In the genomic region with DNA sequence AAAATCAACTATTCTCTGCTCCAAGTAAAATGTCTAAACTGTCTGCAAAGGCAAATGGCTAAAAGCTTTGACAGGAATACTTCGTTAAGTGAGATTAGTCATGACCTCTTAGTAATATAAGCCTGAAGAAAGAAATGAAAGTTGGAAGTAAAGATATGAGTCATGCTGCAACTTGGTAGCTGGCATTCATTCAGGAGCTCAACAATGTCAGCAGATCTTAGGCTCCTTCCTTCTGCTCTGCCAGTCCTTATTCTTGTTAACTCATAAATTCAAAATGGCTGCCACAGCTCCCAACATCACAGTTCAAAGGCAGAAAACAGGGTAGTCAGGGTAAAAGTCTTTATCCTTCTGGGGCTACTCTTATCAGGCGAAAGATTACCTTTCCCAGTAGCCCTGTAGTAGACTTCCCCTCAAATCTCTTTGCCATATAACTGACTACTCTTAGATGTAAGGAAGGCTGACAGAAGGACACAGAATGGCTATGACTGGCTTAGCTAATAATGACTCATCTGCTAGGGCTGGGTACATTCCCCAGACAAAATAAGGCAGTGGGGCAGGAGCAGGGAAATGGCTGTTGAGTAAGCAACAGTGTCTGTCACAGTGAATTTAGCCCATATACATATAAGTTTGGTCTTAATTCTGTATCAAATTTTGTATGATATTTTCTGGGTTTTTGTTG, we compare ENCODE assay signal across 8 cellular contexts. TPM values are rescaled to one million over a fixed set of nuclear protein-coding genes. Genes with fewer than 3 reads are reported as not detected.
DNase-seq lines count a peak whose midpoint lies in the region; ATAC-seq, FAIRE-seq and TF ChIP-seq lines count a peak whose summit lies in the region.

No MANE protein-coding gene starts in this region.

- H3K27ac ChIP-seq in keratinocyte (ENCODE audit: control insufficient read depth, insufficient read depth, low read length), result peak overlapping the region; percentile 95

- peak; percentile 72 for ATAC-seq in GM21825 (IDR thresholded peaks at IDR 0.05; ENCODE audit: unreplicated experiment)
- ATAC-seq in activated naive CD4-positive, alpha-beta T cell treated with anti-CD3 and anti-CD28 coated beads, Interleukin-2, amount 50 U/mL, for 72 hours, result peak; percentile 96 to 97
- peak; percentile 96 for ATAC-seq in stimulated activated naive CD8-positive, alpha-beta T cell treated with anti-CD3 and anti-CD28 coated beads, Interleukin-15, amount 100 ng/mL, for 72 hours

- H3K79me2 ChIP-seq in keratinocyte (ENCODE audit: control insufficient read depth, insufficient read depth, low read length), result no peaks in the 10 kb centered on the region

- H3K9me1 ChIP-seq in keratinocyte (ENCODE audit: control insufficient read depth, extremely low read depth, insufficient read depth, low read length), result no peaks in the 10 kb centered on the region

- H3K36me3 ChIP-seq in keratinocyte (ENCODE audit: control insufficient read depth in 2 of 2, extremely low read depth in 1 of 2, insufficient read depth in 2 of 2, low read length in 2 of 2), result no peaks in the 10 kb centered on the region

- peak overlapping the region; percentile 57 to 70 for H3K4me3 Mint-ChIP-seq in stimulated activated naive CD8-positive, alpha-beta T cell treated with anti-CD3 and anti-CD28 coated beads, Interleukin-15, amount 100 ng/mL, for 72 hours

- DNase-seq in GM13977 (ENCODE audit: low spot score) (peak; percentile 40), keratinocyte (ENCODE audit: low read depth, low spot score) (peak; percentile 88), NCI-H1417 treated with DMSO at 0.1 percent for 48 hours (lab: John Stamatoyannopoulos, UW) (no peak), DMS153 treated with DMSO at 0.1 percent for 48 hours (lab: John Stamatoyannopoulos, UW; ENCODE audit: unreplicated experiment) (no peak)
- DNase-seq in activated naive CD4-positive, alpha-beta T cell treated with anti-CD3 and anti-CD28 coated beads, Interleukin-2, amount 50 U/mL, for 72 hours (ENCODE audit: low spot score in 2 of 2), result peak in 1 of 2 donors; percentile 47
- DNase-seq in stimulated activated naive CD8-positive, alpha-beta T cell treated with anti-CD3 and anti-CD28 coated beads, Interleukin-15, amount 100 ng/mL, for 72 hours, result peak; percentile 43 to 60

- H3K27me3 Mint-ChIP-seq in stimulated activated naive CD8-positive, alpha-beta T cell treated with anti-CD3 and anti-CD28 coated beads, Interleukin-15, amount 100 ng/mL, for 72 hours, result no peaks in the 10 kb centered on the region

- H2AFZ ChIP-seq in keratinocyte (ENCODE audit: control insufficient read depth, low read length), result peak overlapping the region; percentile 74

- FAIRE-seq in keratinocyte (lab: Jason Lieb, UNC), result peak; percentile 82

- dilution Hi-C loops in keratinocyte (cut with MboI; ENCODE audit: extremely low pct_ligation_motif_present, low sequenced_read_pairs), result no loop called here

- no peak for TF ChIP-seq EP300 in Ishikawa (IDR thresholded peaks at IDR 0.05; ENCODE audit: borderline replicate concordance)

- peak overlapping the region; percentile 76 for H3K9ac ChIP-seq in keratinocyte (ENCODE audit: control insufficient read depth, extremely low read depth, insufficient read depth, low read length)

- H4K20me1 ChIP-seq in keratinocyte (ENCODE audit: control insufficient read depth, extremely low read depth, insufficient read depth, low read length), result no peaks in the 10 kb centered on the region

- peaks cover 26% of the 10 kb centered on the region for H3K4me1 Mint-ChIP-seq in stimulated activated naive CD8-positive, alpha-beta T cell treated with anti-CD3 and anti-CD28 coated beads, Interleukin-15, amount 100 ng/mL, for 72 hours

- TF ChIP-seq CTCF in GM13977 (IDR thresholded peaks at IDR 0.05; ENCODE audit: extremely low read depth, insufficient read depth, missing control alignments), result no peak
- TF ChIP-seq CTCF in keratinocyte (optimal IDR thresholded peaks at IDR 0.05 in 1 of 3, IDR thresholded peaks at IDR 0.05 in 1 of 3, conservative IDR thresholded peaks at IDR 0.05 in 1 of 3; ENCODE audit: extremely low read depth in 1 of 3, insufficient read depth in 2 of 3, low read length in 3 of 3), result no peak

- H3K4me3 ChIP-seq in keratinocyte (ENCODE audit: control insufficient read depth in 2 of 3, extremely low read depth in 1 of 3, insufficient read depth in 2 of 3, low read depth in 1 of 3, low read length in 3 of 3), result peak overlapping the region in 2 of 3 experiments; percentile 39 to 56

- no peak for TF ChIP-seq RAD21 in Ishikawa (IDR thresholded peaks at IDR 0.05; ENCODE audit: low read depth)

- peaks cover 22% of the 10 kb centered on the region for H3K4me1 ChIP-seq in keratinocyte (ENCODE audit: control insufficient read depth, extremely low read depth, insufficient read depth, low read length)

- no peaks in the 10 kb centered on the region for H3K9me3 ChIP-seq in keratinocyte (ENCODE audit: control insufficient read depth, low read depth, low read length)

- H3K36me3 Mint-ChIP-seq in activated naive CD4-positive, alpha-beta T cell treated with anti-CD3 and anti-CD28 coated beads, Interleukin-2, amount 50 U/mL, for 72 hours, result peaks cover 0 to 5% of the 10 kb centered on the region in 2 donors

- peaks cover 0 to 9% of the 10 kb centered on the region in 2 donors for H3K9me3 Mint-ChIP-seq in activated naive CD4-positive, alpha-beta T cell treated with anti-CD3 and anti-CD28 coated beads, Interleukin-2, amount 50 U/mL, for 72 hours
- H3K9me3 Mint-ChIP-seq in stimulated activated naive CD8-positive, alpha-beta T cell treated with anti-CD3 and anti-CD28 coated beads, Interleukin-15, amount 100 ng/mL, for 72 hours, result peaks cover 5 to 12% of the 10 kb centered on the region in 2 donors

- peak overlapping the region; percentile 90 for H3K4me2 ChIP-seq in keratinocyte (ENCODE audit: control insufficient read depth, extremely low read depth, insufficient read depth, low read depth, low read length)

- H3K27me3 ChIP-seq in keratinocyte (ENCODE audit: control insufficient read depth, extremely low read depth, insufficient read depth, low read length), result no peaks in the 10 kb centered on the region

- in situ Hi-C loops in GM13977 (cut with MboI; ENCODE audit: low pct_unique_long_range_greater_than_20kb, low sequenced_read_pairs, unreplicated experiment), result no loop called here

- H3K27ac Mint-ChIP-seq in activated naive CD4-positive, alpha-beta T cell treated with anti-CD3 and anti-CD28 coated beads, Interleukin-2, amount 50 U/mL, for 72 hours, result peak overlapping the region; percentile 77 to 78
- peak overlapping the region in 1 of 2 donors; percentile 38 for H3K27ac Mint-ChIP-seq in stimulated activated naive CD8-positive, alpha-beta T cell treated with anti-CD3 and anti-CD28 coated beads, Interleukin-15, amount 100 ng/mL, for 72 hours

TF ChIP-seq in Ishikawa, 13 proteins besides CTCF, POLR2A, EP300 and RAD21:
- TF ChIP-seq, protein P1, sequence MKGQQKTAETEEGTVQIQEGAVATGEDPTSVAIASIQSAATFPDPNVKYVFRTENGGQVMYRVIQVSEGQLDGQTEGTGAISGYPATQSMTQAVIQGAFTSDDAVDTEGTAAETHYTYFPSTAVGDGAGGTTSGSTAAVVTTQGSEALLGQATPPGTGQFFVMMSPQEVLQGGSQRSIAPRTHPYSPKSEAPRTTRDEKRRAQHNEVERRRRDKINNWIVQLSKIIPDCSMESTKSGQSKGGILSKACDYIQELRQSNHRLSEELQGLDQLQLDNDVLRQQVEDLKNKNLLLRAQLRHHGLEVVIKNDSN (IDR thresholded peaks at IDR 0.05), result no peak
- no peak for TF ChIP-seq TAF1 (IDR thresholded peaks at IDR 0.05; ENCODE audit: low read depth)
- no peak for TF ChIP-seq NFIC (IDR thresholded peaks at IDR 0.05)
- TF ChIP-seq YY1 (IDR thresholded peaks at IDR 0.05; ENCODE audit: low read depth), result peak; percentile 74
- TF ChIP-seq ZBTB7A (IDR thresholded peaks at IDR 0.05; ENCODE audit: low read depth), result no peak
- TF ChIP-seq CEBPB (IDR thresholded peaks at IDR 0.05), result no peak
- TF ChIP-seq CREB1 (IDR thresholded peaks at IDR 0.05; ENCODE audit: low read depth), result no peak

RNA-seq across cellular contexts. Expression of gene C6orf62, which starts 24.4 kb away (rescaled TPM):
- 100 to 1,000 TPM; 120 to 141 TPM for total RNA-seq in activated naive CD4-positive, alpha-beta T cell treated with anti-CD3 and anti-CD28 coated beads, Interleukin-2, amount 50 U/mL, for 72 hours
- polyA plus RNA-seq in keratinocyte, result 55.4 to 78.8 TPM (median 77.3 TPM) in 3 replicates
- 19.2 TPM for polyA plus RNA-seq in keratinocyte (2011; ENCODE audit: low read depth)
- 51.1 and 108 TPM in 2 replicates for polyA plus RNA-seq in keratinocyte (2011; cell fraction: cytosol; rRNA removed)
- polyA plus RNA-seq in keratinocyte (2011; cell fraction: nucleus; rRNA removed), result 82.0 and 86.5 TPM in 2 replicates
- polyA plus RNA-seq in keratinocyte (2012; ENCODE audit: low replicate concordance), result 57.1 and 62.6 TPM in 2 replicates
- polyA minus RNA-seq in keratinocyte, result 38.1 to 103 TPM (median 67.5 TPM) in 3 replicates
- 70.4 TPM for polyA minus RNA-seq in keratinocyte (2011; cell fraction: cytosol; rRNA and poly(A)+ RNA removed)
- polyA minus RNA-seq in keratinocyte (2011; cell fraction: nucleus; rRNA and poly(A)+ RNA removed), result 37.9 and 58.5 TPM in 2 replicates

RNA-seq across cellular contexts. Expression of gene GMNN, which starts 31.3 kb away (rescaled TPM):
- total RNA-seq in activated naive CD4-positive, alpha-beta T cell treated with anti-CD3 and anti-CD28 coated beads, Interleukin-2, amount 50 U/mL, for 72 hours, result 100 to 1,000 TPM in 1 of 2 donors, 10 to 100 TPM in 1; 68.7 to 109 TPM
- polyA plus RNA-seq in keratinocyte, result 8.5 to 28.4 TPM (median 21.2 TPM) in 3 replicates
- polyA plus RNA-seq in keratinocyte (2011; ENCODE audit: low read depth), result 31.4 TPM
- polyA plus RNA-seq in keratinocyte (2011; cell fraction: cytosol; rRNA removed), result 9.7 and 14.0 TPM in 2 replicates
- polyA plus RNA-seq in keratinocyte (2011; cell fraction: nucleus; rRNA removed), result 7.3 and 9.5 TPM in 2 replicates
- polyA plus RNA-seq in keratinocyte (2012; ENCODE audit: low replicate concordance), result 7.8 and 26.3 TPM in 2 replicates
- 1.5 to 10.4 TPM (median 8.4 TPM) in 3 replicates for polyA minus RNA-seq in keratinocyte
- polyA minus RNA-seq in keratinocyte (2011; cell fraction: cytosol; rRNA and poly(A)+ RNA removed), result 7.9 TPM
- polyA minus RNA-seq in keratinocyte (2011; cell fraction: nucleus; rRNA and poly(A)+ RNA removed), result 2.8 and 3.8 TPM in 2 replicates

RNA-seq across cellular contexts. Expression of gene ARMH2, which starts 55.3 kb away (rescaled TPM):
- under 1 TPM in 1 of 2 donors, not detected in 1; 0.31 TPM for total RNA-seq in activated naive CD4-positive, alpha-beta T cell treated with anti-CD3 and anti-CD28 coated beads, Interleukin-2, amount 50 U/mL, for 72 hours
- not detected in 3 replicates for polyA plus RNA-seq in keratinocyte
- polyA plus RNA-seq in keratinocyte (2011; ENCODE audit: low read depth), result not detected
- polyA plus RNA-seq in keratinocyte (2011; cell fraction: cytosol; rRNA removed), result not detected in 2 replicates
- polyA plus RNA-seq in keratinocyte (2011; cell fraction: nucleus; rRNA removed), result not detected in 2 replicates
- polyA plus RNA-seq in keratinocyte (2012; ENCODE audit: low replicate concordance), result not detected in 2 replicates
- not detected in 3 replicates for polyA minus RNA-seq in keratinocyte
- not detected for polyA minus RNA-seq in keratinocyte (2011; cell fraction: cytosol; rRNA and poly(A)+ RNA removed)
- polyA minus RNA-seq in keratinocyte (2011; cell fraction: nucleus; rRNA and poly(A)+ RNA removed), result not detected in 2 replicates

Comparison
In these comparisons a context has a peak if more than half of its experiments do, and no peak if none do; other contexts are left out.
1. DNase-seq: peak in GM13977 (single experiment), keratinocyte (single experiment) and stimulated activated naive CD8-positive, alpha-beta T cell treated with anti-CD3 and anti-CD28 coated beads, Interleukin-15, amount 100 ng/mL, for 72 hours (2 of 2); none in NCI-H1417 treated with DMSO at 0.1 percent for 48 hours (single experiment) and DMS153 treated with DMSO at 0.1 percent for 48 hours (single experiment).
2. Peak in every context shown above with its lines, with median percentiles within 50 percentile points of each other: ATAC-seq.